ENCODE assay signal across 11 cellular contexts in the genomic region with DNA sequence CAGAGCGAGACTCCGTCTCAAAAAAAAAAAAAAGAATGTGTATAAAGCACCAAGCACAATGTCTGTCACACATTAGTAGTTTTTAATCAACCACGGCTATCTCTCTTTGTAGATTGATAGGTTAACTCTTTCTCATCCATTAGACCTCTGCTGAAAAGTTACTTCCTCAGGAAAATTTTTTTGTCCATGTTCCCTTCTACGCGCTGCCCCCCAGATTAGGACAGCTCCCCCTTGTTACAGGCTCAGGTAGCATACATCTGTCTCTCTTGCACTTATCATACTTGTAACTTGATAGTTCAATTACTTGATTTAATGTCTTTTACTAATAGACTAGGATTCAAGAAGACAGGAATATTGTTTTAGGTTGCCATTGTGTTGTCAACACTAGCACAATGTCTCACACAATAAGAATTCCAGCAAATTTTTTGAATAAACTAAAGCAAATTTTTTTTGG. TPM values are rescaled to one million over a fixed set of nuclear protein-coding genes. Genes with fewer than 3 reads are reported as not detected.
DNase-seq lines count a peak whose midpoint lies in the region; ATAC-seq and TF ChIP-seq lines count a peak whose summit lies in the region.
"Had no signal": no experiment of that assay in that cellular context is flagged by ENCODE, and none has a peak within 500 bp of the region (broad histone marks: within the 10 kb centered on the region; RNA-seq: fewer than 3 reads in every experiment).

No MANE protein-coding gene starts in this region.

- no peak overlapping the region for H3K23ac ChIP-seq in H9 (ENCODE audit: insufficient read length, low read depth, low read length)

- H3K79me2 ChIP-seq in H9 (ENCODE audit: insufficient read depth, low read length): peaks cover 3% of the 10 kb centered on the region; the same call in 1 of the 2 replicates

- H3K79me1 ChIP-seq in H9 (ENCODE audit: insufficient read depth, low read depth, low read length, poor library complexity, severe bottlenecking): peaks cover 3% of the 10 kb centered on the region

- no peak overlapping the region for H4K5ac ChIP-seq in H9 (ENCODE audit: insufficient read length, low read depth, low read length)

- H2BK120ac ChIP-seq in H9 (ENCODE audit: low read depth, low read length, poor library complexity, severe bottlenecking): no peak overlapping the region

- no peak overlapping the region for H2AK5ac ChIP-seq in H9 (ENCODE audit: insufficient read length, low read length)

- H3K14ac ChIP-seq in H9 (ENCODE audit: insufficient read depth, low read length): no peak overlapping the region

- no peak overlapping the region for H2AFZ ChIP-seq in H9 (ENCODE audit: low read length)

- H2BK15ac ChIP-seq in H9 (ENCODE audit: low read depth, low read length): no peak overlapping the region

- H3K4me3 Mint-ChIP-seq in H9: peak overlapping the region; percentile 96 to 97
- H3K4me3 Mint-ChIP-seq in activated T-helper 1 cell treated with anti-CD3 and anti-CD28 coated beads, Interleukin-12 subunit alpha, Interleukin-12 subunit beta, Interleukin-2, Interleukin-4 antibody, amounts not matched to agents 30 ng/mL and 10 ng/mL and 1 ng/mL, durations not matched to agents 14 hours and 24 hours and 36 hours: peak overlapping the region; percentile 98

- H3K9me3 ChIP-seq in H9 (ENCODE audit: control insufficient read depth, low read depth, low read length): no peaks in the 10 kb centered on the region

- H3T11ph ChIP-seq in H9 (ENCODE audit: low read length): no peak overlapping the region

- no peak overlapping the region for H4K91ac ChIP-seq in H9 (ENCODE audit: insufficient read length, low read depth, low read length)

- peak; percentile 7 for DNase-seq in AG08395 (ENCODE audit: low spot score)
- DNase-seq in H9: no peak
- DNase-seq in activated T-helper 1 cell treated with anti-CD3 and anti-CD28 coated beads, Interleukin-12 subunit alpha, Interleukin-12 subunit beta, Interleukin-2, Interleukin-4 antibody, amounts not matched to agents 30 ng/mL and 10 ng/mL and 1 ng/mL, durations not matched to agents 14 hours and 24 hours and 36 hours (ENCODE audit: low spot score): no peak
- no peak for DNase-seq in kidney epithelial cell (ENCODE audit: low read depth)
- no peak for DNase-seq in COLO829 (ENCODE audit: low spot score)
- DNase-seq in NAMALWA (ENCODE audit: low spot score): no peak
- DNase-seq in left cardiac atrium: no peak
- DNase-seq: activated CD8-positive, alpha-beta memory T cell treated with anti-CD3 and anti-CD28 coated beads, Interleukin-2, amount 50 U/mL, for 48 hours; NCI-H446 treated with DMSO at 0.1 percent for 48 hours; stimulated activated CD4-positive, alpha-beta T cell treated with anti-CD3 and anti-CD28 coated beads, Interleukin-4, amount 100 ng/mL, for 24 hours had no signal

- no CpG with 5 or more reads among the region's 5 CpGs for WGBS in H9 (ENCODE audit: extremely low coverage, insufficient read length, low lambda C conversion rate)

- no peaks in the 10 kb centered on the region for H3K36me3 ChIP-seq in kidney epithelial cell (ENCODE audit: control insufficient read depth, insufficient read depth, low read length)

- no peak overlapping the region for H2BK20ac ChIP-seq in H9 (ENCODE audit: low read depth, low read length, poor library complexity, severe bottlenecking)

- H3K9me3 Mint-ChIP-seq in H9: no peaks in the 10 kb centered on the region
- H3K9me3 Mint-ChIP-seq in activated T-helper 1 cell treated with anti-CD3 and anti-CD28 coated beads, Interleukin-12 subunit alpha, Interleukin-12 subunit beta, Interleukin-2, Interleukin-4 antibody, amounts not matched to agents 30 ng/mL and 10 ng/mL and 1 ng/mL, durations not matched to agents 14 hours and 24 hours and 36 hours: no peaks in the 10 kb centered on the region

- TF ChIP-seq CTCF in H9 (conservative IDR thresholded peaks at IDR 0.05) (no peak; the same call in 2 of the 3 replicates), kidney epithelial cell (IDR thresholded peaks at IDR 0.05; ENCODE audit: insufficient read depth, low read length, poor library complexity, severe bottlenecking) (peak; percentile 15)

- no peak overlapping the region for H2BK12ac ChIP-seq in H9 (ENCODE audit: insufficient read length, low read depth, low read length)

- H4K8ac ChIP-seq in H9 (replicated peaks; ENCODE audit: insufficient read length, low read depth, low read length): no peak overlapping the region

- H3K27me3 Mint-ChIP-seq in H9 (ENCODE audit: low read depth): peaks cover 4% of the 10 kb centered on the region; the same call in 1 of the 2 replicates
- H3K27me3 Mint-ChIP-seq in activated T-helper 1 cell treated with anti-CD3 and anti-CD28 coated beads, Interleukin-12 subunit alpha, Interleukin-12 subunit beta, Interleukin-2, Interleukin-4 antibody, amounts not matched to agents 30 ng/mL and 10 ng/mL and 1 ng/mL, durations not matched to agents 14 hours and 24 hours and 36 hours (ENCODE audit: insufficient read depth): peaks cover 4% of the 10 kb centered on the region

- peaks cover 8 to 21% (median 19%) of the 10 kb centered on the region in 3 experiments; a peak in 6 of 7 replicates for H3K36me3 Mint-ChIP-seq in H9 (ENCODE audit: insufficient read depth in 1 of 3, low read depth in 3 of 3)
- peaks cover 12% of the 10 kb centered on the region for H3K36me3 Mint-ChIP-seq in activated T-helper 1 cell treated with anti-CD3 and anti-CD28 coated beads, Interleukin-12 subunit alpha, Interleukin-12 subunit beta, Interleukin-2, Interleukin-4 antibody, amounts not matched to agents 30 ng/mL and 10 ng/mL and 1 ng/mL, durations not matched to agents 14 hours and 24 hours and 36 hours (ENCODE audit: low read depth)

- H3K27me3 ChIP-seq in H9 (ENCODE audit: insufficient read depth, low read length): no peaks in the 10 kb centered on the region
- no peaks in the 10 kb centered on the region for H3K27me3 ChIP-seq in kidney epithelial cell (ENCODE audit: control insufficient read depth, insufficient read depth, low read length)

- H3K4me1 Mint-ChIP-seq in H9: peaks cover 12 to 14% of the 10 kb centered on the region in 2 experiments
- H3K4me1 Mint-ChIP-seq in activated T-helper 1 cell treated with anti-CD3 and anti-CD28 coated beads, Interleukin-12 subunit alpha, Interleukin-12 subunit beta, Interleukin-2, Interleukin-4 antibody, amounts not matched to agents 30 ng/mL and 10 ng/mL and 1 ng/mL, durations not matched to agents 14 hours and 24 hours and 36 hours (ENCODE audit: low read depth): peaks cover 46% of the 10 kb centered on the region

- H3K56ac ChIP-seq in H9 (ENCODE audit: insufficient read length, low read depth, low read length): no peak overlapping the region

- no peak overlapping the region for H3K9ac ChIP-seq in H9 (ENCODE audit: extremely low read depth, insufficient read length, low read length)

- no peak for ATAC-seq in HG02642 (IDR thresholded peaks at IDR 0.05; ENCODE audit: poor library complexity, unreplicated experiment)
- ATAC-seq in left cardiac atrium: no peak

- H3K23me2 ChIP-seq in H9 (ENCODE audit: insufficient read length, low read depth, low read length, poor library complexity, severe bottlenecking): peaks cover 8% of the 10 kb centered on the region

- no peaks in the 10 kb centered on the region for H4K20me1 ChIP-seq in H9 (ENCODE audit: control insufficient read depth, insufficient read depth, insufficient read length)

- H3K27ac Mint-ChIP-seq in H9: peak overlapping the region in 1 of 3 experiments; percentile 91; a peak in 1 of 7 replicates
- peak overlapping the region; percentile 66 for H3K27ac Mint-ChIP-seq in activated T-helper 1 cell treated with anti-CD3 and anti-CD28 coated beads, Interleukin-12 subunit alpha, Interleukin-12 subunit beta, Interleukin-2, Interleukin-4 antibody, amounts not matched to agents 30 ng/mL and 10 ng/mL and 1 ng/mL, durations not matched to agents 14 hours and 24 hours and 36 hours

- H3K4ac ChIP-seq in H9 (ENCODE audit: low read depth, low read length): no peak overlapping the region

- H3K18ac ChIP-seq in H9 (ENCODE audit: insufficient read length, low read depth, low read length): no peak overlapping the region

- intact Hi-C loops in activated T-helper 1 cell treated with anti-CD3 and anti-CD28 coated beads, Interleukin-12 subunit alpha, Interleukin-12 subunit beta, Interleukin-2, Interleukin-4 antibody, amounts not matched to agents 30 ng/mL and 10 ng/mL and 1 ng/mL, durations not matched to agents 14 hours and 24 hours and 36 hours (cut with micrococcal nuclease): loop anchor here (5.0 to 10.0 kb wide), 10 partner anchors 138 to 1802 kb away; a partner anchor contains a TSS
- intact Hi-C loops in left cardiac atrium (cut with DNase I): loop anchor here in 1 of 2 donors (10.0 kb wide), 2 partner anchors 580 to 910 kb away; no protein-coding TSS in a partner anchor

- no peak overlapping the region for H2BK5ac ChIP-seq in H9 (ENCODE audit: insufficient read length, low read length)

- H3K4me2 ChIP-seq in H9 (ENCODE audit: insufficient read depth, insufficient read length, low read length): peak overlapping the region; percentile 95

- no peaks in the 10 kb centered on the region for H3K4me1 ChIP-seq in H9 (ENCODE audit: insufficient read depth, low read length)

- H3K4me3 ChIP-seq in kidney epithelial cell (ENCODE audit: low read depth, low read length): peak overlapping the region; percentile 98

- H3K27ac ChIP-seq in H9 (ENCODE audit: insufficient read length, low read depth, low read length): no peak overlapping the region

RNA-seq across cellular contexts. Expression of a gene that starts 1.5 kb away (rescaled TPM):
- total RNA-seq in H9 (2021): 48.5 and 49.4 TPM in 2 replicates
- 34.1 and 41.0 TPM in 2 replicates for total RNA-seq in activated T-helper 1 cell treated with anti-CD3 and anti-CD28 coated beads, Interleukin-12 subunit alpha, Interleukin-12 subunit beta, Interleukin-2, Interleukin-4 antibody, amounts not matched to agents 30 ng/mL and 10 ng/mL and 1 ng/mL, durations not matched to agents 14 hours and 24 hours and 36 hours
- total RNA-seq in kidney epithelial cell: 17.9 and 64.3 TPM in 2 replicates
- total RNA-seq in left cardiac atrium: 1 to 10 TPM; 4.4 to 4.9 TPM

RNA-seq across cellular contexts. Expression of a gene that starts 52.0 kb away (rescaled TPM):
- 7.8 and 8.3 TPM in 2 replicates for total RNA-seq in H9 (2021)
- 214 and 216 TPM in 2 replicates for total RNA-seq in activated T-helper 1 cell treated with anti-CD3 and anti-CD28 coated beads, Interleukin-12 subunit alpha, Interleukin-12 subunit beta, Interleukin-2, Interleukin-4 antibody, amounts not matched to agents 30 ng/mL and 10 ng/mL and 1 ng/mL, durations not matched to agents 14 hours and 24 hours and 36 hours
- total RNA-seq in kidney epithelial cell: 2.2 and 3.9 TPM in 2 replicates
- total RNA-seq in left cardiac atrium: 10 to 100 TPM; 12.1 to 17.2 TPM

Comparison
In these comparisons a context has a peak if more than half of its experiments do, and no peak if none do; other contexts are left out.
1. RNA of a gene that starts 52.0 kb away (total RNA-seq): 214 to 216 TPM in activated T-helper 1 cell treated with anti-CD3 and anti-CD28 coated beads, Interleukin-12 subunit alpha, Interleukin-12 subunit beta, Interleukin-2, Interleukin-4 antibody, amounts not matched to agents 30 ng/mL and 10 ng/mL and 1 ng/mL, durations not matched to agents 14 hours and 24 hours and 36 hours; 12.1 to 17.2 TPM in left cardiac atrium, 7.8 to 8.3 TPM in H9 and 2.2 to 3.9 TPM in kidney epithelial cell; every median in the first group is over 10 times any median in the second.